ENCODE assay signal across 1 cellular context in genomic region chr1:10796029-10796944, GRCh38.
TF ChIP-seq lines count a peak whose summit lies in the region.

A gene with protein sequence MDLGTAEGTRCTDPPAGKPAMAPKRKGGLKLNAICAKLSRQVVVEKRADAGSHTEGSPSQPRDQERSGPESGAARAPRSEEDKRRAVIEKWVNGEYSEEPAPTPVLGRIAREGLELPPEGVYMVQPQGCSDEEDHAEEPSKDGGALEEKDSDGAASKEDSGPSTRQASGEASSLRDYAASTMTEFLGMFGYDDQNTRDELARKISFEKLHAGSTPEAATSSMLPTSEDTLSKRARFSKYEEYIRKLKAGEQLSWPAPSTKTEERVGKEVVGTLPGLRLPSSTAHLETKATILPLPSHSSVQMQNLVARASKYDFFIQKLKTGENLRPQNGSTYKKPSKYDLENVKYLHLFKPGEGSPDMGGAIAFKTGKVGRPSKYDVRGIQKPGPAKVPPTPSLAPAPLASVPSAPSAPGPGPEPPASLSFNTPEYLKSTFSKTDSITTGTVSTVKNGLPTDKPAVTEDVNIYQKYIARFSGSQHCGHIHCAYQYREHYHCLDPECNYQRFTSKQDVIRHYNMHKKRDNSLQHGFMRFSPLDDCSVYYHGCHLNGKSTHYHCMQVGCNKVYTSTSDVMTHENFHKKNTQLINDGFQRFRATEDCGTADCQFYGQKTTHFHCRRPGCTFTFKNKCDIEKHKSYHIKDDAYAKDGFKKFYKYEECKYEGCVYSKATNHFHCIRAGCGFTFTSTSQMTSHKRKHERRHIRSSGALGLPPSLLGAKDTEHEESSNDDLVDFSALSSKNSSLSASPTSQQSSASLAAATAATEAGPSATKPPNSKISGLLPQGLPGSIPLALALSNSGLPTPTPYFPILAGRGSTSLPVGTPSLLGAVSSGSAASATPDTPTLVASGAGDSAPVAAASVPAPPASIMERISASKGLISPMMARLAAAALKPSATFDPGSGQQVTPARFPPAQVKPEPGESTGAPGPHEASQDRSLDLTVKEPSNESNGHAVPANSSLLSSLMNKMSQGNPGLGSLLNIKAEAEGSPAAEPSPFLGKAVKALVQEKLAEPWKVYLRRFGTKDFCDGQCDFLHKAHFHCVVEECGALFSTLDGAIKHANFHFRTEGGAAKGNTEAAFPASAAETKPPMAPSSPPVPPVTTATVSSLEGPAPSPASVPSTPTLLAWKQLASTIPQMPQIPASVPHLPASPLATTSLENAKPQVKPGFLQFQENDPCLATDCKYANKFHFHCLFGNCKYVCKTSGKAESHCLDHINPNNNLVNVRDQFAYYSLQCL (N-terminal part only) (minus strand): TSS chr1:10796646. CDS start chr1:10693889, 102,757 bp downstream.

TF ChIP-seq in Ishikawa, 13 proteins besides CTCF, POLR2A, EP300 and RAD21 (continued from another document):
- no peak for TF ChIP-seq REST (IDR thresholded peaks at IDR 0.05; ENCODE audit: low read depth)
- no peak for TF ChIP-seq CREB1 (IDR thresholded peaks at IDR 0.05; ENCODE audit: low read depth)
- TF ChIP-seq ZBTB7A (IDR thresholded peaks at IDR 0.05; ENCODE audit: low read depth): peak; percentile 89
- TF ChIP-seq, protein P1, sequence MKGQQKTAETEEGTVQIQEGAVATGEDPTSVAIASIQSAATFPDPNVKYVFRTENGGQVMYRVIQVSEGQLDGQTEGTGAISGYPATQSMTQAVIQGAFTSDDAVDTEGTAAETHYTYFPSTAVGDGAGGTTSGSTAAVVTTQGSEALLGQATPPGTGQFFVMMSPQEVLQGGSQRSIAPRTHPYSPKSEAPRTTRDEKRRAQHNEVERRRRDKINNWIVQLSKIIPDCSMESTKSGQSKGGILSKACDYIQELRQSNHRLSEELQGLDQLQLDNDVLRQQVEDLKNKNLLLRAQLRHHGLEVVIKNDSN (IDR thresholded peaks at IDR 0.05): 0 out of 2 replicates have a peak, but pooled peaks have one; percentile 19
- TF ChIP-seq TCF12 (IDR thresholded peaks at IDR 0.05; ENCODE audit: low read depth): peak; percentile 79
TF ChIP-seq in Ishikawa: peak in this region for 9.
